26 cellular contexts compared by ENCODE assay signal in the genomic region with DNA sequence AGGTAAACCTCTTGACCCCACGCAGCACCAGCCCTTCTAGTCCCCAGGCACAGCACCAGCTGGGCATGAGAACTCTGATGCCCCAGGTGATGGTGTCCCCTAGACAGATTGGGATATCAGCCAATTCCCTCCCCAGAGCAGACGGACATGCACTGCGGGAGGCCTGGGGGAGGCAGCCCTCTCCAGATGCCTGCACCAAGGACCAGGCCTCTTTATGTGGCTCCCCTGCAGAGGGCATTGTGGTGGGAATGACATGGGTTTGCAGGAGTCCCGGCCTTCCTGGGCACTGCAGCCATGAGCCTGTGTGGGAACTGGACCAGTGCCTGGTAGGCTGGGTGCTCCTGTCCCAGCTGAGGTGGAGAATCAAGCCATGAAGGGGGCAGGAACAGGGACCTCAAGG. TPM values are rescaled to one million over a fixed set of nuclear protein-coding genes. Genes with fewer than 3 reads are reported as not detected.
A peak's percentile ranks its signal among the peaks of the same experiment; 100 is the strongest.
DNase-seq lines count a peak whose midpoint lies in the region; ATAC-seq, FAIRE-seq and TF ChIP-seq lines count a peak whose summit lies in the region.
"Had no signal": no experiment of that assay in that cellular context is flagged by ENCODE, and none has a peak within 500 bp of the region (broad histone marks: within the 10 kb centered on the region; RNA-seq: fewer than 3 reads in every experiment).

No MANE protein-coding gene starts in this region.

- H3K27me3 ChIP-seq in K562 (ENCODE audit: control insufficient read depth in 2 of 2, insufficient read depth in 2 of 2, low read length in 2 of 2) = no peaks in the 10 kb centered on the region
- H3K27me3 ChIP-seq in neuronal stem cell (ENCODE audit: control insufficient read depth in 3 of 3, insufficient read depth in 3 of 3, low read depth in 1 of 3, low read length in 3 of 3) = no peaks in the 10 kb centered on the region
- H3K27me3 ChIP-seq: gastroesophageal sphincter, stomach, tibial nerve had no signal

- H3K36me3 ChIP-seq in K562 (ENCODE audit: control insufficient read depth, insufficient read depth, low read length) = peaks cover 49% of the 10 kb centered on the region
- H3K36me3 ChIP-seq in neuronal stem cell (replicated peaks in 1 of 2; ENCODE audit: control insufficient read depth in 2 of 2, insufficient read depth in 2 of 2, low read length in 2 of 2) = peaks cover 13 to 42% of the 10 kb centered on the region in 2 donors

- H3K36me3 Mint-ChIP-seq in T-helper 2 cell treated with Interferon-gamma antibody and Interleukin-4, amounts not matched to agents 5 μg/mL and 100 μg/mL, for 36 hours (ENCODE audit: low read depth) = no peaks in the 10 kb centered on the region

- BruUV-seq in K562 (replicated peaks; lab: Mats Ljungman, UMichigan) = no TSS peak

- intact Hi-C loops in K562 (cut with micrococcal nuclease) = no loop called here

- DNase-seq in DMS 273 (lab: John Stamatoyannopoulos, UW; ENCODE audit: unreplicated experiment) (peak; percentile 89), NCI-H146 treated with DMSO at 0.1 percent for 48 hours (lab: John Stamatoyannopoulos, UW; ENCODE audit: unreplicated experiment) (peak; percentile 1), K562 (ENCODE audit: extremely low read depth in 1 of 4, low spot score in 3 of 4) (peak in 1 of 4 experiments; percentile 58), neuronal stem cell (ENCODE audit: low spot score) (no peak)
- DNase-seq in T-helper 2 cell treated with Interferon-gamma antibody and Interleukin-4, amounts not matched to agents 5 μg/mL and 100 μg/mL, for 36 hours (ENCODE audit: low spot score) = no peak
- DNase-seq in stimulated activated CD4-positive, alpha-beta T cell treated with anti-CD3 and anti-CD28 coated beads, Interleukin-4, amount 100 ng/mL, for 4 hours = no peak
- DNase-seq: activated CD4-positive, alpha-beta T cell treated with anti-CD3 and anti-CD28 coated beads, Interleukin-2, amount 10 ng/mL, durations not matched to agents 7 days and 5 days; Karpas-422; MV-4-11; NCI-H2029; NCI-H510A; occipital lobe; retina; RPMI8226; stimulated activated CD4-positive, alpha-beta T cell treated with anti-CD3 and anti-CD28 coated beads, Interleukin-4, amount 100 ng/mL, for 1 hour; stomach; T-helper 17 cell had no signal

- H4K91ac ChIP-seq in neuronal stem cell (ENCODE audit: low read depth, low read length, poor library complexity) = no peak overlapping the region

- H3K4me1 Mint-ChIP-seq in T-helper 2 cell treated with Interferon-gamma antibody and Interleukin-4, amounts not matched to agents 5 μg/mL and 100 μg/mL, for 36 hours (ENCODE audit: low read depth) = no peaks in the 10 kb centered on the region
- H3K4me1 Mint-ChIP-seq: activated CD4-positive, alpha-beta T cell treated with anti-CD3 and anti-CD28 coated beads, Interleukin-2, amount 10 ng/mL, durations not matched to agents 7 days and 5 days had no signal

- 63% methylated on average over 4 of the region's 4 CpGs for WGBS in K562 (ENCODE audit: insufficient coverage, low coverage, missing lambda C conversion rate)
- no CpG with 5 or more reads among the region's 4 CpGs for WGBS in neuronal stem cell (ENCODE audit: extremely low coverage in 2 of 2, insufficient read length in 2 of 2, insufficient replicate concordance in 1 of 2), 2 donors

- H2AFZ ChIP-seq in K562 (ENCODE audit: low read depth, low read length) (no peak overlapping the region), neuronal stem cell (ENCODE audit: low read length) (no peak overlapping the region)

- FAIRE-seq in K562 (lab: Jason Lieb, UNC) = no peak
- FAIRE-seq: GM12892 had no signal

- peak; percentile 2; the same call in 2 of the 3 replicates for ATAC-seq in K562
- no peak for ATAC-seq in GM18498 (IDR thresholded peaks at IDR 0.05; ENCODE audit: unreplicated experiment)
- ATAC-seq in HG03439 (IDR thresholded peaks at IDR 0.05; ENCODE audit: unreplicated experiment) = no peak
- ATAC-seq: gastroesophageal sphincter, T-helper 17 cell had no signal

- H3K27me3 Mint-ChIP-seq in T-helper 2 cell treated with Interferon-gamma antibody and Interleukin-4, amounts not matched to agents 5 μg/mL and 100 μg/mL, for 36 hours (ENCODE audit: low read depth) = no peaks in the 10 kb centered on the region
- H3K27me3 Mint-ChIP-seq: activated CD4-positive, alpha-beta T cell treated with anti-CD3 and anti-CD28 coated beads, Interleukin-2, amount 10 ng/mL, durations not matched to agents 7 days and 5 days; activated naive CD8-positive, alpha-beta T cell; T-helper 17 cell had no signal

- in situ Hi-C loops in K562 (cut with MboI) = loop anchor here (25.0 kb wide), 3 partner anchors 389 to 789 kb away; a partner anchor contains a TSS

- H3K79me1 ChIP-seq in neuronal stem cell (ENCODE audit: low read depth, low read length) = peaks cover 2% of the 10 kb centered on the region

- H3K27ac Mint-ChIP-seq in T-helper 2 cell treated with Interferon-gamma antibody and Interleukin-4, amounts not matched to agents 5 μg/mL and 100 μg/mL, for 36 hours = no peak overlapping the region
- H3K27ac Mint-ChIP-seq: activated CD4-positive, alpha-beta T cell treated with anti-CD3 and anti-CD28 coated beads, Interleukin-2, amount 10 ng/mL, durations not matched to agents 7 days and 5 days; activated naive CD8-positive, alpha-beta T cell; activated T-helper 1 cell treated with anti-CD3 and anti-CD28 coated beads, Interleukin-12 subunit alpha, Interleukin-12 subunit beta, Interleukin-2, Interleukin-4 antibody, amounts not matched to agents 30 ng/mL and 10 ng/mL and 1 ng/mL, durations not matched to agents 14 hours and 24 hours and 36 hours; T-helper 17 cell had no signal

- no peak for TF ChIP-seq EP300 in K562 (IDR thresholded peaks at IDR 0.05; ENCODE audit: low read length)

- peaks cover 14% of the 10 kb centered on the region for H3K9me1 ChIP-seq in K562 (ENCODE audit: control insufficient read depth, insufficient read depth, low read length)

- no peak overlapping the region for H4K8ac ChIP-seq in neuronal stem cell (ENCODE audit: low read depth, low read length)

- H3K4ac ChIP-seq in neuronal stem cell (ENCODE audit: low read length) = no peak overlapping the region

- peaks cover 2 to 40% of the 10 kb centered on the region in 2 experiments; a peak in 3 of 5 replicates for H3K4me1 ChIP-seq in K562 (replicated peaks in 1 of 2; ENCODE audit: control insufficient read depth in 2 of 2, insufficient read depth in 2 of 2, low read length in 2 of 2)
- H3K4me1 ChIP-seq in neuronal stem cell (ENCODE audit: control insufficient read depth in 2 of 2, insufficient read depth in 1 of 2, low read depth in 1 of 2, low read length in 2 of 2) = peaks cover 0 to 21% of the 10 kb centered on the region in 2 donors
- H3K4me1 ChIP-seq: gastroesophageal sphincter, HAP-1, stomach had no signal

- H3K79me2 ChIP-seq in K562 (ENCODE audit: control insufficient read depth, insufficient read depth, low read length) = no peaks in the 10 kb centered on the region

- H2BK12ac ChIP-seq in neuronal stem cell (ENCODE audit: low read length) = peak overlapping the region; percentile 33

- no peak overlapping the region for H3K23ac ChIP-seq in neuronal stem cell (ENCODE audit: low read depth, low read length, poor library complexity)

- H2AK5ac ChIP-seq in neuronal stem cell (ENCODE audit: low read depth, low read length) = peak overlapping the region; percentile 3

- no peaks in the 10 kb centered on the region for H3K9me3 ChIP-seq in K562 (replicated peaks; ENCODE audit: control insufficient read depth, insufficient read depth, low read depth, low read length)
- no peaks in the 10 kb centered on the region for H3K9me3 ChIP-seq in neuronal stem cell (replicated peaks in 1 of 2; ENCODE audit: control insufficient read depth in 2 of 2, insufficient read depth in 1 of 2, low read depth in 1 of 2, low read length in 2 of 2)
- H3K9me3 ChIP-seq: gastroesophageal sphincter, HAP-1, stomach, tibial nerve had no signal

- H3K4me3 ChIP-seq in K562 (no peak overlapping the region), neuronal stem cell (ENCODE audit: low read length in 2 of 2) (no peak overlapping the region)
- H3K4me3 ChIP-seq: gastroesophageal sphincter, HAP-1, SK-N-MC, stomach, tibial nerve had no signal

- CTCF ChIA-PET in K562 (lab: Yijun Ruan, JAX; ENCODE audit: low intra/inter-chr PET ratio) = no interaction called here

- H3K9ac ChIP-seq in K562 (ENCODE audit: insufficient read depth in 1 of 2, low read depth in 2 of 2, low read length in 2 of 2) (peak overlapping the region in 1 of 2 experiments; percentile 72; a peak in 2 of 4 replicates), neuronal stem cell (ENCODE audit: low read depth, low read length, poor library complexity) (peak overlapping the region; percentile 32)

- H3K9me3 Mint-ChIP-seq in T-helper 2 cell treated with Interferon-gamma antibody and Interleukin-4, amounts not matched to agents 5 μg/mL and 100 μg/mL, for 36 hours = no peaks in the 10 kb centered on the region
- H3K9me3 Mint-ChIP-seq: activated CD4-positive, alpha-beta T cell treated with anti-CD3 and anti-CD28 coated beads, Interleukin-2, amount 10 ng/mL, durations not matched to agents 7 days and 5 days; activated T-helper 1 cell treated with anti-CD3 and anti-CD28 coated beads, Interleukin-12 subunit alpha, Interleukin-12 subunit beta, Interleukin-2, Interleukin-4 antibody, amounts not matched to agents 30 ng/mL and 10 ng/mL and 1 ng/mL, durations not matched to agents 14 hours and 24 hours and 36 hours had no signal

- H3K27ac ChIP-seq in K562 (ENCODE audit: extremely low read depth, low read depth, low read length) (no peak overlapping the region), neuronal stem cell (replicated peaks; ENCODE audit: low read length) (no peak overlapping the region)
- H3K27ac ChIP-seq: gastroesophageal sphincter, SK-N-MC, stomach had no signal

- H4K20me1 ChIP-seq in K562 (replicated peaks; ENCODE audit: control insufficient read depth, insufficient read depth, low read length) = peaks cover 27% of the 10 kb centered on the region; the same call in 1 of the 2 replicates

- H2BK15ac ChIP-seq in neuronal stem cell (ENCODE audit: low read length) = no peak overlapping the region

- H3K14ac ChIP-seq in neuronal stem cell (ENCODE audit: low read length) = no peak overlapping the region

- no peak overlapping the region for H2BK5ac ChIP-seq in neuronal stem cell (ENCODE audit: low read length)

- POLR2A ChIA-PET in K562 (lab: Yijun Ruan, JAX) = interaction anchor here (0.6 to 49.7 kb wide), 4 partner anchors 7 to 188 kb away, joined by 3 to 1041 read pairs (median 522); a partner anchor contains a TSS

- no peak for TF ChIP-seq RAD21 in K562 (CRISPR knock-in tag; conservative IDR thresholded peaks at IDR 0.05 in 1 of 2, IDR thresholded peaks at IDR 0.05 in 1 of 2)

- H3K4me2 ChIP-seq in K562 (ENCODE audit: insufficient read depth, low read length) (no peak overlapping the region), neuronal stem cell (ENCODE audit: insufficient read depth, low read length, poor library complexity, severe bottlenecking) (no peak overlapping the region)

- TF ChIP-seq POLR2A in K562 (conservative IDR thresholded peaks at IDR 0.05) = no peak

- TF ChIP-seq CTCF in K562 (IDR thresholded peaks at IDR 0.05 in 2 of 3, conservative IDR thresholded peaks at IDR 0.05 in 1 of 3; ENCODE audit: insufficient read depth in 2 of 3, low read depth in 1 of 3, low read length in 3 of 3) = no peak

- no peak overlapping the region for H3K4me3 Mint-ChIP-seq in T-helper 2 cell treated with Interferon-gamma antibody and Interleukin-4, amounts not matched to agents 5 μg/mL and 100 μg/mL, for 36 hours
- H3K4me3 Mint-ChIP-seq: activated CD4-positive, alpha-beta T cell treated with anti-CD3 and anti-CD28 coated beads, Interleukin-2, amount 10 ng/mL, durations not matched to agents 7 days and 5 days; activated naive CD8-positive, alpha-beta T cell; activated T-helper 1 cell treated with anti-CD3 and anti-CD28 coated beads, Interleukin-12 subunit alpha, Interleukin-12 subunit beta, Interleukin-2, Interleukin-4 antibody, amounts not matched to agents 30 ng/mL and 10 ng/mL and 1 ng/mL, durations not matched to agents 14 hours and 24 hours and 36 hours; T-helper 17 cell had no signal

- H3K18ac ChIP-seq in neuronal stem cell (ENCODE audit: low read length) = peak overlapping the region; percentile 86

- H2BK120ac ChIP-seq in neuronal stem cell (ENCODE audit: low read depth, low read length) = no peak overlapping the region

RNA-seq across cellular contexts. Expression of a gene that starts 25.9 kb away (rescaled TPM):
- total RNA-seq in K562 (2011; cell fraction: chromatin; rRNA removed; ENCODE audit: low replicate concordance) = 103 and 226 TPM in 2 replicates
- 122 and 135 TPM in 2 replicates for total RNA-seq in K562 (2011; cell fraction: nucleolus; rRNA removed)
- total RNA-seq in K562 (2011; cell fraction: nucleoplasm; rRNA removed) = 120 and 153 TPM in 2 replicates
- total RNA-seq in K562 (2014; rRNA removed) (132 and 153 TPM in 2 replicates), K562 (2014; rRNA removed; fragmentation: Illumina TruSeq; extraction: Trizol) (33.1 and 36.9 TPM in 2 replicates), K562 (2015; rRNA removed; fragmentation: Illumina TruSeq; extraction: Trizol) (74.6 and 75.0 TPM in 2 replicates), K562 (2021) (157 and 159 TPM in 2 replicates)
- polyA plus RNA-seq in K562 (2011; rRNA removed) (64.0 and 73.1 TPM in 2 replicates), K562 (2014; fragmentation: Illumina TruSeq; extraction: Trizol) (53.8 and 92.1 TPM in 2 replicates), K562 (2014; fragmentation: Nextera tagmentation; extraction: Ambion mirVana) (1 to 10 TPM; 2.1 to 4.5 TPM), K562 (2014; rRNA removed) (110 and 121 TPM in 2 replicates)
- polyA plus RNA-seq in K562 (2011; cell fraction: cytosol; rRNA removed) = 74.8 and 124 TPM in 2 replicates
- polyA plus RNA-seq in K562 (2011; cell fraction: nucleus; rRNA removed) = 187 and 284 TPM in 2 replicates
- polyA plus RNA-seq in K562 (2012) = 81.6 and 118 TPM in 2 replicates
- polyA minus RNA-seq in K562 (2011; rRNA and poly(A)+ RNA removed) = 29.5 and 43.3 TPM in 2 replicates
- 53.3 and 68.1 TPM in 2 replicates for polyA minus RNA-seq in K562 (2011; cell fraction: cytosol; rRNA and poly(A)+ RNA removed)
- 34.9 and 45.5 TPM in 2 replicates for polyA minus RNA-seq in K562 (2011; cell fraction: nucleus; rRNA and poly(A)+ RNA removed)
- polyA plus RNA-seq in neuronal stem cell (2013, experiment 1 of 2) = 17.8 TPM
- polyA plus RNA-seq in neuronal stem cell (2013, experiment 2 of 2) = 16.6 TPM

RNA-seq across cellular contexts. Expression of a gene that starts 55.9 kb away (rescaled TPM):
- 654 and 1,271 TPM in 2 replicates for total RNA-seq in K562 (2011; cell fraction: chromatin; rRNA removed; ENCODE audit: low replicate concordance)
- 667 and 676 TPM in 2 replicates for total RNA-seq in K562 (2011; cell fraction: nucleolus; rRNA removed)
- total RNA-seq in K562 (2011; cell fraction: nucleoplasm; rRNA removed) = 562 and 595 TPM in 2 replicates
- total RNA-seq in K562 (2014; rRNA removed) (168 and 209 TPM in 2 replicates), K562 (2014; rRNA removed; fragmentation: Illumina TruSeq; extraction: Trizol) (70.7 and 93.0 TPM in 2 replicates), K562 (2015; rRNA removed; fragmentation: Illumina TruSeq; extraction: Trizol) (132 and 135 TPM in 2 replicates), K562 (2021) (182 and 188 TPM in 2 replicates)
- polyA plus RNA-seq in K562 (2011; rRNA removed) (77.5 and 115 TPM in 2 replicates), K562 (2014; fragmentation: Illumina TruSeq; extraction: Trizol) (112 and 123 TPM in 2 replicates), K562 (2014; fragmentation: Nextera tagmentation; extraction: Ambion mirVana) (10 to 100 TPM in 1 of 2 experiments, 1 to 10 TPM in 1; 3.0 to 11.5 TPM), K562 (2014; rRNA removed) (153 and 161 TPM in 2 replicates)
- polyA plus RNA-seq in K562 (2011; cell fraction: cytosol; rRNA removed) = 70.1 and 77.8 TPM in 2 replicates
- 984 and 1,286 TPM in 2 replicates for polyA plus RNA-seq in K562 (2011; cell fraction: nucleus; rRNA removed)
- polyA plus RNA-seq in K562 (2012) = 96.9 and 122 TPM in 2 replicates
- 98.9 and 108 TPM in 2 replicates for polyA minus RNA-seq in K562 (2011; rRNA and poly(A)+ RNA removed)
- 76.3 and 79.3 TPM in 2 replicates for polyA minus RNA-seq in K562 (2011; cell fraction: cytosol; rRNA and poly(A)+ RNA removed)
- 248 and 295 TPM in 2 replicates for polyA minus RNA-seq in K562 (2011; cell fraction: nucleus; rRNA and poly(A)+ RNA removed)
- polyA plus RNA-seq in neuronal stem cell (2013, experiment 1 of 2) = 25.4 TPM
- polyA plus RNA-seq in neuronal stem cell (2013, experiment 2 of 2) = 27.0 TPM

RNA-seq across cellular contexts. Expression of a gene that starts 59.3 kb away (rescaled TPM):
- total RNA-seq in K562 (2011; cell fraction: chromatin; rRNA removed; ENCODE audit: low replicate concordance) = 220 and 305 TPM in 2 replicates
- 68.7 and 81.2 TPM in 2 replicates for total RNA-seq in K562 (2011; cell fraction: nucleolus; rRNA removed)
- 142 and 210 TPM in 2 replicates for total RNA-seq in K562 (2011; cell fraction: nucleoplasm; rRNA removed)
- total RNA-seq in K562 (2014; rRNA removed) (183 and 249 TPM in 2 replicates), K562 (2014; rRNA removed; fragmentation: Illumina TruSeq; extraction: Trizol) (319 and 370 TPM in 2 replicates), K562 (2015; rRNA removed; fragmentation: Illumina TruSeq; extraction: Trizol) (283 and 289 TPM in 2 replicates), K562 (2021) (464 and 475 TPM in 2 replicates)
- polyA plus RNA-seq in K562 (2011; rRNA removed) (381 and 575 TPM in 2 replicates), K562 (2014; fragmentation: Illumina TruSeq; extraction: Trizol) (260 and 350 TPM in 2 replicates), K562 (2014; fragmentation: Nextera tagmentation; extraction: Ambion mirVana) (10 to 100 TPM; 46.3 to 51.4 TPM), K562 (2014; rRNA removed) (146 and 212 TPM in 2 replicates)
- polyA plus RNA-seq in K562 (2011; cell fraction: cytosol; rRNA removed) = 168 and 240 TPM in 2 replicates
- 236 and 309 TPM in 2 replicates for polyA plus RNA-seq in K562 (2011; cell fraction: nucleus; rRNA removed)
- 233 and 368 TPM in 2 replicates for polyA plus RNA-seq in K562 (2012)
- polyA minus RNA-seq in K562 (2011; rRNA and poly(A)+ RNA removed) = 295 and 429 TPM in 2 replicates
- 100 and 114 TPM in 2 replicates for polyA minus RNA-seq in K562 (2011; cell fraction: cytosol; rRNA and poly(A)+ RNA removed)
- polyA minus RNA-seq in K562 (2011; cell fraction: nucleus; rRNA and poly(A)+ RNA removed) = 36.5 and 66.6 TPM in 2 replicates
- polyA plus RNA-seq in neuronal stem cell (2013, experiment 1 of 2) = 51.0 TPM
- polyA plus RNA-seq in neuronal stem cell (2013, experiment 2 of 2) = 50.9 TPM

Comparison
In these comparisons a context has a peak if more than half of its experiments do, and no peak if none do; other contexts are left out.
1. DNase-seq: peak in DMS 273 (single experiment) and NCI-H146 treated with DMSO at 0.1 percent for 48 hours (single experiment); none in neuronal stem cell (single experiment), T-helper 2 cell treated with Interferon-gamma antibody and Interleukin-4, amounts not matched to agents 5 μg/mL and 100 μg/mL, for 36 hours (single experiment) and stimulated activated CD4-positive, alpha-beta T cell treated with anti-CD3 and anti-CD28 coated beads, Interleukin-4, amount 100 ng/mL, for 4 hours (0 of 2).